1 cellular context compared by ENCODE assay signal in the genomic region with DNA sequence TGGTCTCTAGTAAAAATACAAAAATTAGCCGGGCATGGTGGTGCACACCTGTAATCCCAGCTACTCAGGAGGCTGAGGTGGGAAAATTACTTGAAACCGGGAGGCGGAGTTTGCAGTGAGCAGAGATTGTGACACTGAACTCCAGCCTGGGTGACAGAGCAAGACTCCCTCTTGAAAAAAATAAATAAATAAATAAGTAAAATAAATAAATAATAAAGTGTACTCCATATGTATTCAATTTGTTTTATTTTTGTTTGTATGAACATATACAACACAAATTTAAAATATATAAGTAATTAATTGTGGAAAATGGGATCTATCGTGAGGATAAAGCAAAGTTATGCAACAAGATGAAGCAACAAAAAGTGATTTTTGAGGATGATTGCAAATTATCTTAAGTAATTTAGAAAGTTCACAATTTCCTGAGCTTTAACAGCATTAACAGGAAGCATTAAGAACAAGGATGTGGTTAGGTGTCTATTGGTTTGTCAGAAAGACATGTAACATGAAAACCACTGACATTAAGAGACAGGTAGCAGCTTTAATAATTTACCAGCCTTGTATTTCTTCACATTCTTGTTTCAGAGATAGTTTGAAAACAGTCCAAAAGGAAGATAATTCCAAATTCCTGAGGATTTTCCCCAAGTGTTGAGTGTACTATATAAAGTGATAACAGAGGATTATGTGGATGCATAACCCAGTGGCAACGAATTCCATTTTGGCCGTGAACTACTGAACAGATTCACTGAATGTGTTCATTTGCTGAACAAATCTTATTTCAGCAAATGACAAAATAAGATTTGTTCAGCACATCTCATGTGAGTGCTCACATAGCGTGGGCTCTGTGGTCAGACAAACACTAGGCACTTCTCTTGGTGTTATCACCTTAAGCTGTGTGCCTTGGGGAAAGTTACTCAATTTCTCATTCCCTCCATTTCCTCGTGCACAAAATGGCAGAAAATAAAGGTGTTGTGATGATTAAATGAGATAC.
TF ChIP-seq lines count a peak whose summit lies in the region.

No MANE protein-coding gene starts in this region.

TF ChIP-seq in WTC11, 78 proteins besides CTCF, POLR2A, EP300 and RAD21 (continued from another document):
- TF ChIP-seq RELA (CRISPR knock-in tag; IDR thresholded peaks at IDR 0.05; ENCODE audit: borderline replicate concordance): no peak
- TF ChIP-seq, protein P1, sequence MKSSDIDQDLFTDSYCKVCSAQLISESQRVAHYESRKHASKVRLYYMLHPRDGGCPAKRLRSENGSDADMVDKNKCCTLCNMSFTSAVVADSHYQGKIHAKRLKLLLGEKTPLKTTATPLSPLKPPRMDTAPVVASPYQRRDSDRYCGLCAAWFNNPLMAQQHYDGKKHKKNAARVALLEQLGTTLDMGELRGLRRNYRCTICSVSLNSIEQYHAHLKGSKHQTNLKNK (CRISPR knock-in tag; IDR thresholded peaks at IDR 0.05): no peak
- TF ChIP-seq IRF2 (CRISPR knock-in tag; IDR thresholded peaks at IDR 0.05; ENCODE audit: borderline replicate concordance, low read depth): no peak
- TF ChIP-seq, protein P2, sequence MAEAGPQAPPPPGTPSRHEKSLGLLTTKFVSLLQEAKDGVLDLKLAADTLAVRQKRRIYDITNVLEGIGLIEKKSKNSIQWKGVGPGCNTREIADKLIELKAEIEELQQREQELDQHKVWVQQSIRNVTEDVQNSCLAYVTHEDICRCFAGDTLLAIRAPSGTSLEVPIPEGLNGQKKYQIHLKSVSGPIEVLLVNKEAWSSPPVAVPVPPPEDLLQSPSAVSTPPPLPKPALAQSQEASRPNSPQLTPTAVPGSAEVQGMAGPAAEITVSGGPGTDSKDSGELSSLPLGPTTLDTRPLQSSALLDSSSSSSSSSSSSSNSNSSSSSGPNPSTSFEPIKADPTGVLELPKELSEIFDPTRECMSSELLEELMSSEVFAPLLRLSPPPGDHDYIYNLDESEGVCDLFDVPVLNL (CRISPR knock-in tag; IDR thresholded peaks at IDR 0.05; ENCODE audit: borderline replicate concordance, low read depth): no peak
- TF ChIP-seq, protein P3, sequence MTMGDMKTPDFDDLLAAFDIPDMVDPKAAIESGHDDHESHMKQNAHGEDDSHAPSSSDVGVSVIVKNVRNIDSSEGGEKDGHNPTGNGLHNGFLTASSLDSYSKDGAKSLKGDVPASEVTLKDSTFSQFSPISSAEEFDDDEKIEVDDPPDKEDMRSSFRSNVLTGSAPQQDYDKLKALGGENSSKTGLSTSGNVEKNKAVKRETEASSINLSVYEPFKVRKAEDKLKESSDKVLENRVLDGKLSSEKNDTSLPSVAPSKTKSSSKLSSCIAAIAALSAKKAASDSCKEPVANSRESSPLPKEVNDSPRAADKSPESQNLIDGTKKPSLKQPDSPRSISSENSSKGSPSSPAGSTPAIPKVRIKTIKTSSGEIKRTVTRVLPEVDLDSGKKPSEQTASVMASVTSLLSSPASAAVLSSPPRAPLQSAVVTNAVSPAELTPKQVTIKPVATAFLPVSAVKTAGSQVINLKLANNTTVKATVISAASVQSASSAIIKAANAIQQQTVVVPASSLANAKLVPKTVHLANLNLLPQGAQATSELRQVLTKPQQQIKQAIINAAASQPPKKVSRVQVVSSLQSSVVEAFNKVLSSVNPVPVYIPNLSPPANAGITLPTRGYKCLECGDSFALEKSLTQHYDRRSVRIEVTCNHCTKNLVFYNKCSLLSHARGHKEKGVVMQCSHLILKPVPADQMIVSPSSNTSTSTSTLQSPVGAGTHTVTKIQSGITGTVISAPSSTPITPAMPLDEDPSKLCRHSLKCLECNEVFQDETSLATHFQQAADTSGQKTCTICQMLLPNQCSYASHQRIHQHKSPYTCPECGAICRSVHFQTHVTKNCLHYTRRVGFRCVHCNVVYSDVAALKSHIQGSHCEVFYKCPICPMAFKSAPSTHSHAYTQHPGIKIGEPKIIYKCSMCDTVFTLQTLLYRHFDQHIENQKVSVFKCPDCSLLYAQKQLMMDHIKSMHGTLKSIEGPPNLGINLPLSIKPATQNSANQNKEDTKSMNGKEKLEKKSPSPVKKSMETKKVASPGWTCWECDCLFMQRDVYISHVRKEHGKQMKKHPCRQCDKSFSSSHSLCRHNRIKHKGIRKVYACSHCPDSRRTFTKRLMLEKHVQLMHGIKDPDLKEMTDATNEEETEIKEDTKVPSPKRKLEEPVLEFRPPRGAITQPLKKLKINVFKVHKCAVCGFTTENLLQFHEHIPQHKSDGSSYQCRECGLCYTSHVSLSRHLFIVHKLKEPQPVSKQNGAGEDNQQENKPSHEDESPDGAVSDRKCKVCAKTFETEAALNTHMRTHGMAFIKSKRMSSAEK (CRISPR knock-in tag; IDR thresholded peaks at IDR 0.05; ENCODE audit: borderline replicate concordance): no peak
- TF ChIP-seq, protein P4, sequence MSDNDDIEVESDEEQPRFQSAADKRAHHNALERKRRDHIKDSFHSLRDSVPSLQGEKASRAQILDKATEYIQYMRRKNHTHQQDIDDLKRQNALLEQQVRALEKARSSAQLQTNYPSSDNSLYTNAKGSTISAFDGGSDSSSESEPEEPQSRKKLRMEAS (CRISPR knock-in tag; IDR thresholded peaks at IDR 0.05): no peak
- no peak for TF ChIP-seq ZNF121 (CRISPR knock-in tag; IDR thresholded peaks at IDR 0.05)
